15 cellular contexts compared by ENCODE assay signal in the genomic region with DNA sequence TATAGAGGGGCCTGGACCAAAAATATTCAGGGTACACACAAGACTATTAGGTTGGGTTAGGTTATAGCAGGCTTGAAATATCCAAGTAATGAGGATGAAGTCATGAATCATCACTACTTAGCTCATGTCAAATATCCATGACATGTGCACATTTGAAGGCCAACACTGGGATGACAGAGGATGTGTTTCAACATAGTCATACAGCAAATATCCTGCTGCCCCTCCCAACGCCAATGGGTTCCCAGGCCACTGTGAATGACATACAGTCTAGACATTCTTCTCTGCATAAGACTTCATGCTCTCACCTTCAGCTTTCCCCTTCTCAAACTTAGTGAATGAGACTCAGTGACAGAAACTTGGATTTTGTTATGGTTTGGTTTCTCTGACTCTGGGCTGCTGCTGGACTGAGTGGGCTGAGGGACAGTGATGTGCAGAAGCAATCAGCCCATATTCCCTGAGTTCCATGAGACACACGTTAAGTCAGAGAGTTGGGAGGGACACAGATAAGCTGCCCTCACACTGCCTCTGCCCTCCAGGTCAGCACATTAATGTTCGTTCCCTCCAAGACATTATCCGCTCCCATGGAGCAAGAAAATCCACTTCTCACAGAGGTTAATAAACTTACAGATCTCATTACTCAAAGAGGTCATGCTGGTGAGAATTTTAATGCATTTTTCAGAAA. TPM values are rescaled to one million over a fixed set of nuclear protein-coding genes. Genes with fewer than 3 reads are reported as not detected.
A peak's percentile ranks its signal among the peaks of the same experiment; 100 is the strongest.
DNase-seq lines count a peak whose midpoint lies in the region; ATAC-seq and TF ChIP-seq lines count a peak whose summit lies in the region.
"Had no signal": no experiment of that assay in that cellular context is flagged by ENCODE, and none has a peak within 500 bp of the region (broad histone marks: within the 10 kb centered on the region; RNA-seq: fewer than 3 reads in every experiment).

No MANE protein-coding gene starts in this region.

- in situ Hi-C loops in gastrocnemius medialis (cut with MboI; ENCODE audit: low sequenced_read_pairs in 4 of 4): no loop called here

- H3K4me3 ChIP-seq in gastrocnemius medialis (no peak overlapping the region), heart left ventricle (no peak overlapping the region)
- H3K4me3 ChIP-seq: ascending aorta, gastroesophageal sphincter, right atrium auricular region had no signal

- H3K4me1 ChIP-seq in gastrocnemius medialis (peaks cover 26 to 33% of the 10 kb centered on the region in 2 donors), heart left ventricle (peaks cover 0 to 4% (median 0%) of the 10 kb centered on the region in 12 donors)
- H3K4me1 ChIP-seq: ascending aorta, gastroesophageal sphincter, right atrium auricular region had no signal

- peak overlapping the region; percentile 56 to 62 (median 56) for H3K27ac ChIP-seq in gastrocnemius medialis
- H3K27ac ChIP-seq in heart left ventricle: no peak overlapping the region
- H3K27ac ChIP-seq: ascending aorta, gastroesophageal sphincter, right atrium auricular region had no signal

- WGBS in heart left ventricle, 4 donors: 59 to 67% (median 65%) methylated on average over 4 of the region's 4 CpGs

- ATAC-seq in gastrocnemius medialis (peak; percentile 95), HG03025 (IDR thresholded peaks at IDR 0.05; ENCODE audit: low FRiP score, unreplicated experiment) (no peak), heart left ventricle (no peak)
- ATAC-seq: gastroesophageal sphincter had no signal

- no peak for TF ChIP-seq CTCF in gastrocnemius medialis (IDR thresholded peaks at IDR 0.05 in 4 of 5, conservative IDR thresholded peaks at IDR 0.05 in 1 of 5)
- no peak for TF ChIP-seq CTCF in heart left ventricle (IDR thresholded peaks at IDR 0.05)

- no peaks in the 10 kb centered on the region for H3K9me3 ChIP-seq in gastrocnemius medialis
- no peaks in the 10 kb centered on the region for H3K9me3 ChIP-seq in heart left ventricle
- H3K9me3 ChIP-seq: ascending aorta, gastroesophageal sphincter, right atrium auricular region had no signal

- intact Hi-C loops in gastrocnemius medialis (cut with DNase I; ENCODE audit: low total_unique reads): loop anchor here (2.0 kb wide), 1 partner anchor 18 kb away; no protein-coding TSS in a partner anchor
- intact Hi-C loops in heart left ventricle (cut with DNase I): loop anchor here in 1 of 10 donors (10.0 kb wide), 1 partner anchor 62 kb away; no protein-coding TSS in a partner anchor

- DNase-seq in GM04503 (ENCODE audit: low read depth) (peak; percentile 40), RPMI7951 (ENCODE audit: low read depth) (peak; percentile 61), fibroblast of peridontal ligament (ENCODE audit: extremely low read depth) (peak; percentile 52), gastrocnemius medialis (peak; percentile 28 to 65), NCI-H146 treated with DMSO at 0.1 percent for 48 hours (lab: John Stamatoyannopoulos, UW; ENCODE audit: unreplicated experiment) (no peak), activated gamma-delta T cell treated with Interleukin-2 at 50 U/mL for 16 hours (no peak), heart left ventricle (no peak)
- DNase-seq: activated CD4-positive, alpha-beta T cell treated with anti-CD3 and anti-CD28 coated beads, Interleukin-2, amount 10 ng/mL, durations not matched to agents 24 days and 14 days; CD4-positive, alpha-beta memory T cell; effector CD8-positive, alpha-beta T cell; NCI-H2227 treated with DMSO at 0.1 percent for 48 hours had no signal

- H3K27me3 ChIP-seq in gastrocnemius medialis: no peaks in the 10 kb centered on the region
- H3K27me3 ChIP-seq in heart left ventricle: no peaks in the 10 kb centered on the region
- H3K27me3 ChIP-seq: ascending aorta, gastroesophageal sphincter, right atrium auricular region had no signal

- TF ChIP-seq POLR2A in gastrocnemius medialis (IDR thresholded peaks at IDR 0.05) (no peak), heart left ventricle (IDR thresholded peaks at IDR 0.05) (no peak)

- no peaks in the 10 kb centered on the region for H3K36me3 ChIP-seq in gastrocnemius medialis
- no peaks in the 10 kb centered on the region for H3K36me3 ChIP-seq in heart left ventricle
- H3K36me3 ChIP-seq: ascending aorta, gastroesophageal sphincter, right atrium auricular region had no signal

RNA-seq across cellular contexts. Expression of a gene that starts 15.4 kb away (rescaled TPM):
- total RNA-seq in RPMI7951 (2014; rRNA removed; shearing (Covaris generic)): 20.4 and 26.9 TPM in 2 replicates
- total RNA-seq in gastrocnemius medialis (100 to 1,000 TPM in 2 of 4 donors, 10 to 100 TPM in 2; 51.6 to 132 (median 94.5) TPM), heart left ventricle (10 to 100 TPM; 30.4 to 60.5 (median 38.2) TPM)
- polyA plus RNA-seq in heart left ventricle: 10 to 100 TPM; 15.2 to 16.9 TPM

RNA-seq across cellular contexts. Expression of a gene that starts 48.9 kb away (rescaled TPM):
- total RNA-seq in RPMI7951 (2014; rRNA removed; shearing (Covaris generic)): 64.4 and 66.1 TPM in 2 replicates
- total RNA-seq in gastrocnemius medialis (10 to 100 TPM; 16.4 to 28.0 (median 23.7) TPM), heart left ventricle (10 to 100 TPM; 11.0 to 17.0 (median 14.9) TPM)
- polyA plus RNA-seq in heart left ventricle: 10 to 100 TPM; 13.9 to 25.5 TPM

Comparison
In these comparisons a context has a peak if more than half of its experiments do, and no peak if none do; other contexts are left out.
1. DNase-seq: peak in GM04503 (single experiment), RPMI7951 (single experiment), fibroblast of peridontal ligament (single experiment) and gastrocnemius medialis (2 of 2); none in NCI-H146 treated with DMSO at 0.1 percent for 48 hours (single experiment), activated gamma-delta T cell treated with Interleukin-2 at 50 U/mL for 16 hours (single experiment) and heart left ventricle (0 of 5).
2. ATAC-seq: peak in gastrocnemius medialis (2 of 2); none in HG03025 (single experiment) and heart left ventricle (0 of 4).
3. H3K27ac ChIP-seq: peak in gastrocnemius medialis (4 of 4); none in heart left ventricle (0 of 12).